ENCODE assay signal across 19 cellular contexts in genomic region chr10:79075418-79075817, GRCh38. TPM values are rescaled to one million over a fixed set of nuclear protein-coding genes. Genes with fewer than 3 reads are reported as not detected.
DNase-seq lines count a peak whose midpoint lies in the region; ATAC-seq and TF ChIP-seq lines count a peak whose summit lies in the region.
"Had no signal": no experiment of that assay in that cellular context is flagged by ENCODE, and none has a peak within 500 bp of the region (broad histone marks: within the 10 kb centered on the region; RNA-seq: fewer than 3 reads in every experiment).

No MANE protein-coding gene starts in this region.

- intact Hi-C loops in body of pancreas (cut with DNase I): loop anchor here (10.0 kb wide), 1 partner anchor 109 kb away; no protein-coding TSS in a partner anchor

- H3K4me3 ChIP-seq in body of pancreas (no peak overlapping the region), mesendoderm (ENCODE audit: low read length) (no peak overlapping the region), stomach smooth muscle (ENCODE audit: low read length in 2 of 2) (peak overlapping the region in 1 of 2 donors; percentile 8)
- H3K4me3 ChIP-seq: gastrocnemius medialis had no signal

- H3K9ac ChIP-seq in mesendoderm (ENCODE audit: low read length) (peak overlapping the region; percentile 8), stomach smooth muscle (ENCODE audit: low read length in 2 of 2) (no peak overlapping the region)

- H3K36me3 ChIP-seq in body of pancreas (replicated peaks in 1 of 2; ENCODE audit: insufficient read depth in 1 of 2, low read depth in 2 of 2) (no peaks in the 10 kb centered on the region), mesendoderm (ENCODE audit: control insufficient read depth, insufficient read depth, low read length) (no peaks in the 10 kb centered on the region), stomach smooth muscle (ENCODE audit: control insufficient read depth in 2 of 2, insufficient read depth in 2 of 2, low read length in 2 of 2) (no peaks in the 10 kb centered on the region)
- H3K36me3 ChIP-seq: gastrocnemius medialis had no signal

- H4K8ac ChIP-seq in mesendoderm (ENCODE audit: low read depth, low read length): no peak overlapping the region

- TF ChIP-seq POLR2A in body of pancreas (IDR thresholded peaks at IDR 0.05): no peak

- H2BK5ac ChIP-seq in mesendoderm (ENCODE audit: low read length): no peak overlapping the region

- peak; percentile 29 for ATAC-seq in GM18868 (IDR thresholded peaks at IDR 0.05; ENCODE audit: unreplicated experiment)
- no peak for ATAC-seq in body of pancreas
- ATAC-seq in HG02623 (IDR thresholded peaks at IDR 0.05; ENCODE audit: unreplicated experiment): no peak
- ATAC-seq: activated T-cell treated with anti-CD3 and anti-CD28 coated beads, Interleukin-2, amount 50 U/mL, for 72 hours; gastrocnemius medialis; SK-N-SH treated with all-trans-retinoic acid at 6 μM for 48 hours had no signal

- no peaks in the 10 kb centered on the region for H3K27me3 ChIP-seq in body of pancreas
- no peaks in the 10 kb centered on the region for H3K27me3 ChIP-seq in mesendoderm (ENCODE audit: insufficient read depth, low read length, poor library complexity)
- H3K27me3 ChIP-seq in stomach smooth muscle (ENCODE audit: control insufficient read depth in 1 of 2, insufficient read depth in 2 of 2, low read length in 2 of 2): no peaks in the 10 kb centered on the region
- H3K27me3 ChIP-seq: gastrocnemius medialis had no signal

- peaks cover 96% of the 10 kb centered on the region for H3K79me2 ChIP-seq in mesendoderm (ENCODE audit: control insufficient read depth, insufficient read depth, low read length)

- no peak overlapping the region for H3K4me2 ChIP-seq in mesendoderm (ENCODE audit: low read length)

- H3K9me3 ChIP-seq in body of pancreas: no peaks in the 10 kb centered on the region
- no peaks in the 10 kb centered on the region for H3K9me3 ChIP-seq in stomach smooth muscle (ENCODE audit: control insufficient read depth in 2 of 2, low read length in 2 of 2)
- H3K9me3 ChIP-seq: gastrocnemius medialis had no signal

- H3K56ac ChIP-seq in mesendoderm (ENCODE audit: low read length): peak overlapping the region; percentile 40

- H3K27ac ChIP-seq in body of pancreas: peak overlapping the region; percentile 13 to 97 (median 95)
- no peak overlapping the region for H3K27ac ChIP-seq in mesendoderm (ENCODE audit: low read depth, low read length)
- H3K27ac ChIP-seq in stomach smooth muscle (ENCODE audit: low read length): peak overlapping the region; percentile 24
- H3K27ac ChIP-seq: epithelial cell of prostate had no signal

- TF ChIP-seq CTCF in body of pancreas (IDR thresholded peaks at IDR 0.05): no peak

- no peak overlapping the region for H3K23ac ChIP-seq in mesendoderm (ENCODE audit: low read length)

- H2BK120ac ChIP-seq in mesendoderm (ENCODE audit: low read depth, low read length): no peak overlapping the region

- 49 to 63% methylated on average over 3 of the region's 3 CpGs for WGBS in body of pancreas, 2 donors
- WGBS in mesendoderm (ENCODE audit: extremely low coverage, insufficient coverage, low lambda C conversion rate): no CpG with 5 or more reads among the region's 3 CpGs

- DNase-seq in body of pancreas (no peak), mesendoderm (no peak), NCI-H2171 (lab: John Stamatoyannopoulos, UW) (no peak), DMS79 treated with DMSO at 0.1 percent for 48 hours (lab: John Stamatoyannopoulos, UW) (no peak)
- DNase-seq: activated CD4-positive, alpha-beta T cell treated with anti-CD3 and anti-CD28 coated beads for 1 hour; activated CD8-positive, alpha-beta memory T cell treated with anti-CD3 and anti-CD28 coated beads for 24 hours; activated T-cell treated with anti-CD3 and anti-CD28 coated beads, Interleukin-2, amount 50 U/mL, for 72 hours; CD8-positive, alpha-beta memory T cell; cortex of kidney; gastrocnemius medialis; KG1; NCI-H1930; nucleus accumbens; RPMI8226 had no signal

- H3K4me1 ChIP-seq in body of pancreas (peaks cover 93% of the 10 kb centered on the region), mesendoderm (ENCODE audit: control insufficient read depth, low read depth, low read length) (peaks cover 36% of the 10 kb centered on the region), stomach smooth muscle (ENCODE audit: control insufficient read depth, insufficient read depth, low read length) (peaks cover 91% of the 10 kb centered on the region)

- no peak overlapping the region for H3K18ac ChIP-seq in mesendoderm (ENCODE audit: low read length)

- no peak overlapping the region for H4K5ac ChIP-seq in mesendoderm (ENCODE audit: low read length)

- H2BK15ac ChIP-seq in mesendoderm (replicated peaks; ENCODE audit: low read depth): no peak overlapping the region

- H3K79me1 ChIP-seq in mesendoderm (ENCODE audit: low read length): peaks cover 40% of the 10 kb centered on the region

- no peak overlapping the region for H3K4ac ChIP-seq in mesendoderm (ENCODE audit: low read depth, low read length)

- H2AK5ac ChIP-seq in mesendoderm (ENCODE audit: low read length): no peak overlapping the region

RNA-seq across cellular contexts. Expression of gene ZMIZ1, which starts 6.7 kb away (rescaled TPM):
- 10 to 100 TPM; 27.2 to 42.2 TPM for total RNA-seq in body of pancreas
- polyA plus RNA-seq in mesendoderm (2013, experiment 1 of 2): 23.7 TPM
- polyA plus RNA-seq in mesendoderm (2013, experiment 2 of 2): 23.1 TPM
